Comparison of ENCODE assay signal across 8 cellular contexts in genomic region chr11:66607126-66607834, GRCh38. TPM values are rescaled to one million over a fixed set of nuclear protein-coding genes. Genes with fewer than 3 reads are reported as not detected.
DNase-seq lines count a peak whose midpoint lies in the region; ATAC-seq and TF ChIP-seq lines count a peak whose summit lies in the region.

No MANE protein-coding gene starts in this region.

- H3K4me3 ChIP-seq in adrenal gland = no peak overlapping the region

- intact Hi-C loops in adrenal gland (cut with DNase I) (no loop called here), left ventricle myocardium superior (cut with micrococcal nuclease) (no loop called here)

- peaks cover 15 to 22% of the 10 kb centered on the region in 2 donors for H3K4me1 ChIP-seq in adrenal gland (replicated peaks in 1 of 2)

- TF ChIP-seq CTCF in adrenal gland (IDR thresholded peaks at IDR 0.05) = no peak

- WGBS in adrenal gland, 4 donors = 27 to 31% (median 28%) methylated on average over 6 to 8 of the region's 8 CpGs

- DNase-seq in GM04504 (ENCODE audit: low read depth) (peak; percentile 46), adrenal gland (peak; percentile 83 to 95 (median 94)), left ventricle myocardium superior (peak; percentile 63), smooth muscle cell of the brain vasculature (ENCODE audit: low read depth, low spot score) (peak; percentile 83), DMS79 (lab: John Stamatoyannopoulos, UW) (no peak), SHP77 treated with DMSO at 0.1 percent for 48 hours (lab: John Stamatoyannopoulos, UW) (no peak)

- H3K36me3 ChIP-seq in adrenal gland (replicated peaks in 1 of 2) = peaks cover 0 to 22% of the 10 kb centered on the region in 2 donors

- TF ChIP-seq POLR2A in adrenal gland (IDR thresholded peaks at IDR 0.05) = peak in 1 of 2 donors; percentile 39

- no peaks in the 10 kb centered on the region for H3K27me3 ChIP-seq in adrenal gland

- peak overlapping the region; percentile 26 to 85 (median 75) for H3K27ac ChIP-seq in adrenal gland

- no peaks in the 10 kb centered on the region for H3K9me3 ChIP-seq in adrenal gland (replicated peaks in 1 of 3)

- peak; percentile 78 for ATAC-seq in left ventricle myocardium superior
- no peak for ATAC-seq in GM21723 (IDR thresholded peaks at IDR 0.05; ENCODE audit: unreplicated experiment)
- no peak for ATAC-seq in HG03520 (IDR thresholded peaks at IDR 0.05; ENCODE audit: unreplicated experiment)

RNA-seq across cellular contexts. Expression of gene RBM14, which starts 9.2 kb away (rescaled TPM):
- total RNA-seq in adrenal gland = 100 to 1,000 TPM in 1 of 8 donors, 10 to 100 TPM in 7; 32.3 to 106 (median 52.7) TPM
- 10 to 100 TPM; 29.1 to 96.7 (median 39.1) TPM for polyA plus RNA-seq in adrenal gland
- 31.4 TPM for total RNA-seq in left ventricle myocardium superior

RNA-seq across cellular contexts. Expression of gene CCS, which starts 14.3 kb away (rescaled TPM):
- total RNA-seq in adrenal gland (10 to 100 TPM; 21.9 to 76.3 (median 43.1) TPM), left ventricle myocardium superior (26.8 TPM)
- 100 to 1,000 TPM in 2 of 3 donors, 10 to 100 TPM in 1; 22.7 to 204 (median 188) TPM for polyA plus RNA-seq in adrenal gland

RNA-seq across cellular contexts. Expression of gene CCDC87, which starts 14.4 kb away (rescaled TPM):
- under 1 TPM; 0.30 to 0.84 (median 0.47) TPM for total RNA-seq in adrenal gland
- polyA plus RNA-seq in adrenal gland = under 1 TPM; 0.13 to 0.90 (median 0.24) TPM
- 0.25 TPM for total RNA-seq in left ventricle myocardium superior

RNA-seq across cellular contexts. Expression of gene RBM4, which starts 31.2 kb away (rescaled TPM):
- 100 to 1,000 TPM in 6 of 8 donors, 10 to 100 TPM in 2; 89.9 to 243 (median 138) TPM for total RNA-seq in adrenal gland
- 100 to 1,000 TPM in 1 of 3 donors, 10 to 100 TPM in 2; 70.0 to 205 (median 79.4) TPM for polyA plus RNA-seq in adrenal gland
- total RNA-seq in left ventricle myocardium superior = 69.5 TPM

RNA-seq across cellular contexts. Expression of gene CTSF, which starts 38.9 kb away (rescaled TPM):
- 100 to 1,000 TPM in 7 of 8 donors, 10 to 100 TPM in 1; 57.4 to 264 (median 197) TPM for total RNA-seq in adrenal gland
- 10 to 100 TPM; 37.0 to 54.6 (median 44.4) TPM for polyA plus RNA-seq in adrenal gland
- total RNA-seq in left ventricle myocardium superior = 64.5 TPM

Comparison
In these comparisons a context has a peak if more than half of its experiments do, and no peak if none do; other contexts are left out.
1. DNase-seq: peak in GM04504 (single experiment), adrenal gland (7 of 7), left ventricle myocardium superior (single experiment) and smooth muscle cell of the brain vasculature (single experiment); none in DMS79 (single experiment) and SHP77 treated with DMSO at 0.1 percent for 48 hours (single experiment).